ENCODE assay signal across 8 cellular contexts in the genomic region with DNA sequence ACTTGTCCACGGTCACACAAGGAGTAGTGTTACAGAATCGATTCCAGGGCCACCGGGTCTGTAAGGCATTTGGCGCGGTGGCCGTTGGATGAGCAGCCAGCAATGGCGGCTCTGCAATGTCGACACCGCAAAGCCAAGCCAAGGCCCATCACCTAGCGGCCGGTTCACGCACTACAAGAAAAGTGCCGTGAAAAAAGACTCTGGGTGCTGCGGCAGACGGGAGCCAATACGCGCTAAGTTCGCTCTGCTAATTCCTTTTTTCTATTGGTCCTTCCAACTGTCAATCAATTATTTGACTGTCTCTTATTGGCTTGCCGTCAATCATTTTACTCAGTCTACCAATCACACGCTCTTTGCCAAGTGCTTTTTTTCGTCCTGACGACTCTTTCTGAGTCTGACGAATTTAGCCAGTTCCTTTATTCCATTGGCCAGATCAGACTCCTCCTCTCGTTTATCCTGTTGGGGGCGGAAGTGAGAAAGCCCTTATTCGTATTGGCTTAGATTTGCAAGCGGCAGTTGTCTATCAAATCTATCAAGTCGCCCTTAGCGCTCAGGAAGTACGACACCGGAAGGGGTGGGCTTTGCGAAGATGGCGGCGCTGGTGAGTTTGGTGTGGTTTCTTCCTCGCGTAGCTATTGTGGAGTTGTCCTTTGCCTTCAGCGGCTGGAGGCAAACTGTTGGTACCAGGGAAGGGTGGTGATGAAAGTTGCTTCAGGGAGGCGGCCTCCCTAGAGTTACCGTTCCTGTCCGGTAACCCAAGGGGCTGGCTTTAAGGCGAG. TPM values are rescaled to one million over a fixed set of nuclear protein-coding genes. Genes with fewer than 3 reads are reported as not detected.
DNase-seq lines count a peak whose midpoint lies in the region; ATAC-seq and TF ChIP-seq lines count a peak whose summit lies in the region.

A gene with protein sequence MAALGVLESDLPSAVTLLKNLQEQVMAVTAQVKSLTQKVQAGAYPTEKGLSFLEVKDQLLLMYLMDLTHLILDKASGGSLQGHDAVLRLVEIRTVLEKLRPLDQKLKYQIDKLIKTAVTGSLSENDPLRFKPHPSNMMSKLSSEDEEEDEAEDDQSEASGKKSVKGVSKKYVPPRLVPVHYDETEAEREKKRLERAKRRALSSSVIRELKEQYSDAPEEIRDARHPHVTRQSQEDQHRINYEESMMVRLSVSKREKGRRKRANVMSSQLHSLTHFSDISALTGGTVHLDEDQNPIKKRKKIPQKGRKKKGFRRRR (plus strand): TSS at position 577 of the 779 bp plus-strand sequence. CDS start 13 bp downstream, at position 590.

- H3K27me3 Mint-ChIP-seq in activated T-helper 17 cell treated with anti-CD3 and anti-CD28 coated beads, Interleukin-2, amount 50 U/mL, for 72 hours, result no peaks in the 10 kb centered on the region
- no peaks in the 10 kb centered on the region for H3K27me3 Mint-ChIP-seq in naive thymus-derived CD8-positive, alpha-beta T cell

- DNase-seq in ELF-1 (ENCODE audit: low read depth, low spot score) (peak; percentile 100), GOT3 (lab: John Stamatoyannopoulos, UW) (peak; percentile 61), RPMI8226 (peak; percentile 93), fibroblast of mammary gland (ENCODE audit: low read depth) (peak; percentile 100)
- DNase-seq in naive thymus-derived CD8-positive, alpha-beta T cell, result peak; percentile 74 to 97 (median 94)
- peak; percentile 82 to 99 (median 94) for DNase-seq in stimulated activated naive CD4-positive, alpha-beta T cell (lab: John Stamatoyannopoulos, UW)

- H3K9me3 Mint-ChIP-seq in activated T-helper 17 cell treated with anti-CD3 and anti-CD28 coated beads, Interleukin-2, amount 50 U/mL, for 72 hours, result no peaks in the 10 kb centered on the region
- no peaks in the 10 kb centered on the region for H3K9me3 Mint-ChIP-seq in naive thymus-derived CD8-positive, alpha-beta T cell

- POLR2A ChIA-PET in naive thymus-derived CD8-positive, alpha-beta T cell (lab: Charles Lee), result interaction anchor here (1.1 to 2.7 kb wide), 5 partner anchors 9 to 588 kb away, joined by 3 to 14 read pairs (median 4); a partner anchor contains a TSS

- H3K4me1 Mint-ChIP-seq in activated T-helper 17 cell treated with anti-CD3 and anti-CD28 coated beads, Interleukin-2, amount 50 U/mL, for 72 hours, result peaks cover 9% of the 10 kb centered on the region
- H3K4me1 Mint-ChIP-seq in naive thymus-derived CD8-positive, alpha-beta T cell, result peaks cover 2 to 13% (median 8%) of the 10 kb centered on the region in 4 donors

- peak; percentile 96 for ATAC-seq in activated T-helper 17 cell treated with anti-CD3 and anti-CD28 coated beads, Interleukin-2, amount 50 U/mL, for 72 hours (replicated peaks)
- ATAC-seq in naive thymus-derived CD8-positive, alpha-beta T cell, result peak; percentile 91 to 92

- H3K4me3 ChIP-seq in fibroblast of mammary gland (ENCODE audit: control insufficient read depth, low read depth, low read length), result peak within 1 kb of the TSS; percentile 100

- TF ChIP-seq CTCF in LNCAP (IDR thresholded peaks at IDR 0.05) (peak; percentile 73), fibroblast of mammary gland (conservative IDR thresholded peaks at IDR 0.05; ENCODE audit: control insufficient read depth, insufficient read depth, low read depth, low read length) (peak; percentile 78)

- no peaks in the 10 kb centered on the region for H3K36me3 Mint-ChIP-seq in activated T-helper 17 cell treated with anti-CD3 and anti-CD28 coated beads, Interleukin-2, amount 50 U/mL, for 72 hours (ENCODE audit: low read depth)
- H3K36me3 Mint-ChIP-seq in naive thymus-derived CD8-positive, alpha-beta T cell, result peaks cover 2 to 37% (median 4%) of the 10 kb centered on the region in 3 donors

- H3K27ac Mint-ChIP-seq in activated T-helper 17 cell treated with anti-CD3 and anti-CD28 coated beads, Interleukin-2, amount 50 U/mL, for 72 hours, result peak within 1 kb of the TSS; percentile 68
- H3K27ac Mint-ChIP-seq in naive thymus-derived CD8-positive, alpha-beta T cell, result peak within 1 kb of the TSS in 3 of 10 donors; percentile 21 to 80 (median 60)

- H3K4me3 Mint-ChIP-seq in activated T-helper 17 cell treated with anti-CD3 and anti-CD28 coated beads, Interleukin-2, amount 50 U/mL, for 72 hours, result no peak within 1 kb of the TSS
- H3K4me3 Mint-ChIP-seq in naive thymus-derived CD8-positive, alpha-beta T cell, result peak within 1 kb of the TSS in 2 of 10 donors; percentile 44 to 66

RNA-seq across cellular contexts. Expression of the gene that starts here (rescaled TPM):
- total RNA-seq in activated T-helper 17 cell treated with anti-CD3 and anti-CD28 coated beads, Interleukin-2, amount 50 U/mL, for 72 hours, result 10 to 100 TPM; 43.5 to 53.1 TPM
- total RNA-seq in naive thymus-derived CD8-positive, alpha-beta T cell, result 10 to 100 TPM; 83.7 to 86.6 TPM
- 10 to 100 TPM; 64.0 to 84.8 (median 68.4) TPM for polyA plus RNA-seq in naive thymus-derived CD8-positive, alpha-beta T cell

Comparison
In these comparisons a context has a peak if more than half of its experiments do, and no peak if none do; other contexts are left out.
1. Peak in every context shown above with its lines: DNase-seq, ATAC-seq and H3K4me3 ChIP-seq.